8 cellular contexts compared by ENCODE assay signal in genomic region chr4:83034630-83035494, GRCh38. TPM values are rescaled to one million over a fixed set of nuclear protein-coding genes. Genes with fewer than 3 reads are reported as not detected.
DNase-seq lines count a peak whose midpoint lies in the region; ATAC-seq and TF ChIP-seq lines count a peak whose summit lies in the region.

Gene COPS4 (plus strand): TSS chr4:83035183. CDS start chr4:83035225, 42 bp downstream.

- H3K27me3 ChIP-seq in lower lobe of right lung (ENCODE audit: low read depth) = no peaks in the 10 kb centered on the region

- intact Hi-C loops in lower lobe of right lung (cut with DNase I) = no loop called here

- H3K27ac ChIP-seq in lower lobe of right lung = peak within 1 kb of the TSS; percentile 88

- no peak for TF ChIP-seq CTCF in GM20000 (IDR thresholded peaks at IDR 0.05; ENCODE audit: extremely low read depth, missing control alignments)
- TF ChIP-seq CTCF in lower lobe of right lung (IDR thresholded peaks at IDR 0.05) = peak; percentile 48

- ATAC-seq in lower lobe of right lung = peak; percentile 100

- H3K9me3 ChIP-seq in lower lobe of right lung = no peaks in the 10 kb centered on the region

- peak within 1 kb of the TSS; percentile 92 for H3K4me3 ChIP-seq in lower lobe of right lung

- H3K36me3 ChIP-seq in lower lobe of right lung = no peaks in the 10 kb centered on the region

- H3K4me1 ChIP-seq in lower lobe of right lung = peaks cover 23% of the 10 kb centered on the region

- DNase-seq in COLO668 (lab: John Stamatoyannopoulos, UW; ENCODE audit: unreplicated experiment) = peak; percentile 98
- peak; percentile 91 for DNase-seq in GM20000 (ENCODE audit: low spot score)
- peak; percentile 99 for DNase-seq in HT-29 (ENCODE audit: low spot score)
- peak; percentile 92 for DNase-seq in NK-92 treated with Interleukin-12 subunit alpha and Interleukin-12 subunit beta, amount 100 ng/mL, for 24 hours (lab: John Stamatoyannopoulos, UW)
- peak; percentile 92 for DNase-seq in activated CD8-positive, alpha-beta memory T cell treated with anti-CD3 and anti-CD28 coated beads for 24 hours
- DNase-seq in effector CD4-positive, alpha-beta T cell = peak; percentile 94
- DNase-seq in lower lobe of right lung = peak; percentile 98
- DNase-seq in stimulated activated CD4-positive, alpha-beta T cell treated with anti-CD3 and anti-CD28 coated beads, TNF-alpha, amount 100 ng/mL, for 24 hours (ENCODE audit: low read depth in 3 of 3) = peak; percentile 88 to 94 (median 93)

RNA-seq across cellular contexts. Expression of gene COPS4, which starts in this region (rescaled TPM):
- 21.9 and 27.0 TPM in 2 replicates for total RNA-seq in HT-29 (2014; rRNA removed; shearing (Covaris generic))
- total RNA-seq in lower lobe of right lung = 27.7 TPM

Comparison
In these comparisons a context has a peak if more than half of its experiments do, and no peak if none do; other contexts are left out.
1. Peak in every context shown above with its lines: DNase-seq, ATAC-seq, H3K4me3 ChIP-seq and H3K27ac ChIP-seq.